In the genomic region with DNA sequence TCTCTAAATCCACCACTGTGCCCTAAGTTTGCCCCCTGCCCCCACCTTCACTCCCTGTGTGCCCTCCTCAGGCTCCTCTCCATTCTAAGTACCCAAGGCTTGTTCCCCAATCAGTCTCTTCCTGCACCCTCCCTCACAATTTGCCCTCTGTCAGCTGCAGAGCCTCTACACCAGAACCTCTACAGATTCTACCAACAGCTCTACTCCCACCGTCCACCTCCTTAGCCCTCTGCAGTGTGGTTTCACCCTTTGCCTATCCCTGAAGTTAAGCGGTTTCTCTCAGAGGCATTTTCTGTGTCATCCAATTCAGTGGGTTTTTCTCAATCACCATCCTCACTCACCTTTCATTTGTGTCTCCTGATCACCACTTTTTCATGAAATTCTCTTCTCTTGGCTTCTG, we compare ENCODE assay signal across 19 cellular contexts.
"Had no signal": no experiment of that assay in that cellular context is flagged by ENCODE, and none has a peak within 500 bp of the region (broad histone marks: within the 10 kb centered on the region; RNA-seq: fewer than 3 reads in every experiment).

No MANE protein-coding gene starts in this region.

- H3K4me3 Mint-ChIP-seq: naive thymus-derived CD4-positive, alpha-beta T cell; nephron progenitor cell had no signal

- H3K27me3 ChIP-seq: gastrocnemius medialis, heart right ventricle, neutrophil, spleen had no signal

- H3K4me3 ChIP-seq: gastrocnemius medialis, heart right ventricle, spleen had no signal

- FAIRE-seq: endometrium had no signal

- H3K36me3 Mint-ChIP-seq: naive thymus-derived CD4-positive, alpha-beta T cell had no signal

- H3K4me1 Mint-ChIP-seq: nephron progenitor cell had no signal

- H3K4me1 ChIP-seq: gastrocnemius medialis, heart right ventricle, spleen had no signal

- H3K27ac ChIP-seq: gastrocnemius medialis, heart right ventricle, neutrophil, spleen had no signal

- DNase-seq: effector memory CD4-positive, alpha-beta T cell; gastrocnemius medialis; heart right ventricle; hypothalamus; islet precursor cell; mammary epithelial cell; naive thymus-derived CD4-positive, alpha-beta T cell; nephron progenitor cell; posterior cingulate gyrus; spleen; stimulated activated CD4-positive, alpha-beta T cell treated with anti-CD3 and anti-CD28 coated beads, Interleukin-15, amount 100 ng/mL, for 24 hours; stimulated activated CD4-positive, alpha-beta T cell treated with anti-CD3 and anti-CD28 coated beads, Interleukin-1b, Interleukin-23, amount 100 ng/mL, for 48 hours; stimulated activated CD4-positive, alpha-beta T cell treated with anti-CD3 and anti-CD28 coated beads, Interleukin-4, amount 100 ng/mL, for 4 hours; stimulated activated naive CD4-positive, alpha-beta T cell treated with Interleukin-2 at 50 U/mL for 16 hours had no signal

- ATAC-seq: esophagus mucosa; gastrocnemius medialis; heart right ventricle; left lobe of liver; naive thymus-derived CD4-positive, alpha-beta T cell; sciatic nerve had no signal

- H3K9me3 ChIP-seq: gastrocnemius medialis, heart right ventricle, neutrophil, spleen had no signal

- H3K36me3 ChIP-seq: gastrocnemius medialis, heart right ventricle, neutrophil, spleen had no signal

- H3K27ac Mint-ChIP-seq: nephron progenitor cell had no signal

- H3K9me3 Mint-ChIP-seq: naive thymus-derived CD4-positive, alpha-beta T cell; nephron progenitor cell had no signal
